Comparison of ENCODE assay signal across 8 cellular contexts in the genomic region with DNA sequence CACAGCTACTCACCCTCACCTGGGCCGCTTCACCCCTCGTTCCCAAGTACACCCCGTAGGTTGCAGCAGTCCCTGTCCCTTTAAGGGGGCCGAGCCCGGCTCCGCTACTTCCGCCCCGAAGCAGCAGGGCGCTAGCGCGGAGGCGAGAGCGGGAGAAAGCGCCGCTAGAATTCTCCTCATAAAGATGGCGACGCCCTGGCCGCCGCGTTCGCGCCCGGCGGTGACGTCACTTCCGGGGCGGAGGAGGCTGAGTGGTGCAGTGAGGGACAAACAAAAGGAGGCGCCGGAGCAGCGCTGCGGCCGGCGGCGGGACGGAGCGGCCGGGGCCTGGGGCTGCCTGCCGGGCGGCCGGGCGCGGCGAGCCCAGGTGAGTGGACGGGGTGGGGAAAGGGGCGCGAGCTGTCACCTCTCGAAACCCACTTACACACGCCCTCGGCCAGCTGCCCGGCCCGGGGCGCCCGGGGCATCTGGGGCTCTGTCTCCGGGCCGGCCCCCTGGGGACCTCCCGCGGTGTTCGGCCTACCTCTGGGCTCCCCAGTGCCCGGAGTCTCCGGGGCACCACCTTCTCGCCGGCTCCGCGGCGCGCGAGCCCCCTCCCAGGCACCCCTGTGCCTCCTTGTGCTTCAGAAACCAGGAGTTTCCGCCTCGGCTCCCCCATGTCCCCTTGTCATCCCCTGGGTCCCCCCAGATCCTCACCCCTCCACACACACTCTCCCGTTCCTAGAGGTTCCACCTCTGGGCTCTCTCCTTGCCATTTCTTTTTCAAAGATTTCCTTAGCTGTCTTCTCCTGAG. TPM values are rescaled to one million over a fixed set of nuclear protein-coding genes. Genes with fewer than 3 reads are reported as not detected.
DNase-seq lines count a peak whose midpoint lies in the region; ATAC-seq and TF ChIP-seq lines count a peak whose summit lies in the region.

TSS of gene KYAT1 (minus strand) at position 67 of the 793 bp plus-strand sequence. CDS start 36,545 bp downstream, outside the sequence.
TSS of gene LRRC8A (plus strand) at position 250 of the 793 bp plus-strand sequence. CDS start 25,032 bp downstream, outside the sequence.

- POLR2A ChIA-PET in PC-9 (lab: Charles Lee; ENCODE audit: unreplicated experiment), result interaction anchor here (0.5 to 1.0 kb wide), 7 partner anchors 9 to 1114 kb away, joined by 3 to 17 read pairs (median 3); no protein-coding TSS in a partner anchor

- ATAC-seq in GM21723 (IDR thresholded peaks at IDR 0.05; ENCODE audit: unreplicated experiment), result peak; percentile 73

- H3K79me2 ChIP-seq in PC-9 (ENCODE audit: low read depth), result peaks cover 68% of the 10 kb centered on the region

- peaks cover 20% of the 10 kb centered on the region for H3K4me1 ChIP-seq in PC-9 (replicated peaks; ENCODE audit: insufficient read depth)

- H3K36me3 ChIP-seq in PC-9 (ENCODE audit: low read depth), result peaks cover 12% of the 10 kb centered on the region

- in situ Hi-C loops in KBM-7 (cut with MboI; ENCODE audit: low pct_unique_long_range_greater_than_20kb, low sequenced_read_pairs), result no loop called here

- H3K4me2 ChIP-seq in PC-9, result peak within 1 kb of the TSS; percentile 88

- no peaks in the 10 kb centered on the region for H3K27me3 ChIP-seq in PC-9 (ENCODE audit: insufficient read depth, low read depth)

- BruUV-seq in PC-9 (replicated peaks; lab: Mats Ljungman, UMichigan), result no TSS peak

- TF ChIP-seq CTCF in PC-9 (conservative IDR thresholded peaks at IDR 0.05), result no peak

- intact Hi-C loops in PC-9 (cut with micrococcal nuclease; ENCODE audit: unreplicated experiment), result loop anchor here (1.0 to 5.0 kb wide), 5 partner anchors 10 to 65 kb away; partner anchors contain the start of genes DOLK and NUP188

- CTCF ChIA-PET in PC-9 (lab: Charles Lee), result interaction anchor here (0.6 to 0.7 kb wide), 3 partner anchors 9 to 180 kb away, joined by 3 to 9 read pairs (median 5); partner anchors contain the start of gene PKN3

- H3F3A ChIP-seq in PC-9 (ENCODE audit: insufficient read depth, low read depth), result peaks cover 21% of the 10 kb centered on the region

- H3K27ac ChIP-seq in PC-9 (peak within 1 kb of the TSS; percentile 77), epithelial cell of prostate (peak within 1 kb of the TSS; percentile 98)

- no peaks in the 10 kb centered on the region for H3K9me2 ChIP-seq in PC-9 (ENCODE audit: insufficient read depth)

- no peaks in the 10 kb centered on the region for H4K20me1 ChIP-seq in PC-9 (ENCODE audit: insufficient read depth)

- DNase-seq in DMS53 treated with DMSO at 0.1 percent for 48 hours (lab: John Stamatoyannopoulos, UW; ENCODE audit: unreplicated experiment) (peak; percentile 91), KBM-7 (peak; percentile 99), PC-9 (peak; percentile 89 to 99), epithelial cell of prostate (ENCODE audit: low read depth, low spot score) (peak; percentile 66), mucosa of gallbladder (ENCODE audit: low spot score) (peak; percentile 97)
- DNase-seq in activated T-cell treated with anti-CD3 and anti-CD28 coated beads, Interleukin-2, amount 50 U/mL, for 1 hour, result peak; percentile 99
- peak; percentile 99 for DNase-seq in stimulated activated CD8-positive, alpha-beta memory T cell treated with anti-CD3 and anti-CD28 coated beads, Interleukin-4, amount 100 ng/mL, for 24 hours (ENCODE audit: low read depth)

- peak within 1 kb of the TSS; percentile 86 for H2AFZ ChIP-seq in PC-9

- no peaks in the 10 kb centered on the region for H3K9me3 ChIP-seq in PC-9 (ENCODE audit: insufficient read depth, low read depth)

- H3K4me3 ChIP-seq in PC-9, result peak within 1 kb of the TSS; percentile 87

RNA-seq across cellular contexts. Expression of gene KYAT1, which starts in this region (rescaled TPM):
- 26.1 and 27.6 TPM in 2 replicates for total RNA-seq in PC-9 (2021)
- 9.7 TPM for total RNA-seq in mucosa of gallbladder

RNA-seq across cellular contexts. Expression of gene LRRC8A, which starts in this region (rescaled TPM):
- total RNA-seq in PC-9 (2021) (90.3 and 95.7 TPM in 2 replicates), mucosa of gallbladder (61.8 TPM)

Comparison
In these comparisons a context has a peak if more than half of its experiments do, and no peak if none do; other contexts are left out.
1. Peak in every context shown above with its lines: DNase-seq, ATAC-seq, H3K4me3 ChIP-seq and H3K27ac ChIP-seq.